ENCODE assay signal across 8 cellular contexts in genomic region chr17:78174332-78174869, GRCh38. TPM values are rescaled to one million over a fixed set of nuclear protein-coding genes. Genes with fewer than 3 reads are reported as not detected.
DNase-seq lines count a peak whose midpoint lies in the region; ATAC-seq and TF ChIP-seq lines count a peak whose summit lies in the region.

No MANE protein-coding gene starts in this region.

- peak in 1 of 2 donors; percentile 38 for TF ChIP-seq POLR2A in uterus (IDR thresholded peaks at IDR 0.05)

- POLR2A ChIA-PET in MCF 10A (lab: Yijun Ruan, JAX): interaction anchor here (0.6 to 0.7 kb wide), 2 partner anchors 108 to 633 kb away, joined by 3 to 5 read pairs; no protein-coding TSS in a partner anchor

- H3K27ac Mint-ChIP-seq in activated naive CD4-positive, alpha-beta T cell treated with anti-CD3 and anti-CD28 coated beads for 36 hours: peak overlapping the region; percentile 93
- no peak overlapping the region for H3K27ac Mint-ChIP-seq in MCF 10A (ENCODE audit: low read depth, unreplicated experiment)
- H3K27ac Mint-ChIP-seq in activated CD4-positive, alpha-beta T cell treated with anti-CD3 and anti-CD28 coated beads, Interleukin-2, amount 10 ng/mL, durations not matched to agents 24 days and 14 days: no peak overlapping the region

- no peaks in the 10 kb centered on the region for H3K27me3 Mint-ChIP-seq in activated naive CD4-positive, alpha-beta T cell treated with anti-CD3 and anti-CD28 coated beads for 36 hours (ENCODE audit: low read depth)
- no peaks in the 10 kb centered on the region for H3K27me3 Mint-ChIP-seq in MCF 10A (ENCODE audit: insufficient read depth, unreplicated experiment)
- H3K27me3 Mint-ChIP-seq in activated CD4-positive, alpha-beta T cell treated with anti-CD3 and anti-CD28 coated beads, Interleukin-2, amount 10 ng/mL, durations not matched to agents 24 days and 14 days: no peaks in the 10 kb centered on the region

- CTCF ChIA-PET in activated naive CD4-positive, alpha-beta T cell treated with anti-CD3 and anti-CD28 coated beads for 36 hours (lab: Charles Lee): interaction anchor here (1.0 to 3.6 kb wide), 3 partner anchors 61 to 89 kb away, joined by 3 to 19 read pairs (median 3); no protein-coding TSS in a partner anchor
- CTCF ChIA-PET in MCF 10A (lab: Yijun Ruan, JAX): interaction anchor here (0.6 to 2.4 kb wide), 5 partner anchors 13 to 67 kb away, joined by 3 to 5 read pairs (median 4); partner anchors contain the start of gene AFMID

- H2AK5ac ChIP-seq in mesenchymal stem cell (ENCODE audit: low read length, severe bottlenecking): no peak overlapping the region

- no peaks in the 10 kb centered on the region for H3K9me3 Mint-ChIP-seq in activated naive CD4-positive, alpha-beta T cell treated with anti-CD3 and anti-CD28 coated beads for 36 hours
- no peaks in the 10 kb centered on the region for H3K9me3 Mint-ChIP-seq in MCF 10A (ENCODE audit: unreplicated experiment)
- H3K9me3 Mint-ChIP-seq in activated CD4-positive, alpha-beta T cell treated with anti-CD3 and anti-CD28 coated beads, Interleukin-2, amount 10 ng/mL, durations not matched to agents 24 days and 14 days: no peaks in the 10 kb centered on the region

- TSS peak; percentile 31 for BruUV-seq in MCF 10A (replicated peaks; lab: Mats Ljungman, UMichigan)

- H3K4ac ChIP-seq in mesenchymal stem cell (ENCODE audit: low read depth in 1 of 2, low read length in 2 of 2): no peak overlapping the region

- H3K4me3 ChIP-seq in mesenchymal stem cell (ENCODE audit: insufficient read depth in 1 of 2, low read depth in 1 of 2, low read length in 2 of 2): no peak overlapping the region
- H3K4me3 ChIP-seq in uterus: no peak overlapping the region

- H3K4me1 ChIP-seq in mesenchymal stem cell (ENCODE audit: control insufficient read depth, insufficient read depth, low read depth, low read length): peaks cover 25% of the 10 kb centered on the region
- H3K4me1 ChIP-seq in uterus: peaks cover 0 to 16% of the 10 kb centered on the region in 2 donors

- peak overlapping the region in 1 of 2 experiments; percentile 33 for H2BK12ac ChIP-seq in mesenchymal stem cell (ENCODE audit: low read length in 2 of 2)

- no peak overlapping the region for H3K4me2 ChIP-seq in mesenchymal stem cell (ENCODE audit: low read length, poor library complexity, severe bottlenecking)

- peak overlapping the region; percentile 3 for H2BK15ac ChIP-seq in mesenchymal stem cell (ENCODE audit: low read depth, poor library complexity, severe bottlenecking)

- H4K91ac ChIP-seq in mesenchymal stem cell (ENCODE audit: low read length): no peak overlapping the region

- no peak overlapping the region for H4K8ac ChIP-seq in mesenchymal stem cell (ENCODE audit: low read length)

- no peak overlapping the region for H3K23ac ChIP-seq in mesenchymal stem cell (ENCODE audit: low read length in 2 of 2)

- WGBS in mesenchymal stem cell: 97% methylated on average over 15 of the region's 15 CpGs

- peaks cover 54% of the 10 kb centered on the region for H3K36me3 Mint-ChIP-seq in activated naive CD4-positive, alpha-beta T cell treated with anti-CD3 and anti-CD28 coated beads for 36 hours (ENCODE audit: low read depth)
- peaks cover 24% of the 10 kb centered on the region for H3K36me3 Mint-ChIP-seq in MCF 10A (ENCODE audit: insufficient read depth, unreplicated experiment)
- H3K36me3 Mint-ChIP-seq in activated CD4-positive, alpha-beta T cell treated with anti-CD3 and anti-CD28 coated beads, Interleukin-2, amount 10 ng/mL, durations not matched to agents 24 days and 14 days (ENCODE audit: low read depth): peaks cover 42% of the 10 kb centered on the region

- H2AFZ ChIP-seq in mesenchymal stem cell (ENCODE audit: low read depth, low read length): no peak overlapping the region

- peak overlapping the region in 1 of 2 experiments; percentile 2 for H3K18ac ChIP-seq in mesenchymal stem cell (ENCODE audit: low read depth in 1 of 2, low read length in 2 of 2)

- H3K4me3 Mint-ChIP-seq in activated naive CD4-positive, alpha-beta T cell treated with anti-CD3 and anti-CD28 coated beads for 36 hours: peak overlapping the region; percentile 4
- no peak overlapping the region for H3K4me3 Mint-ChIP-seq in MCF 10A (ENCODE audit: unreplicated experiment)
- no peak overlapping the region for H3K4me3 Mint-ChIP-seq in activated CD4-positive, alpha-beta T cell treated with anti-CD3 and anti-CD28 coated beads, Interleukin-2, amount 10 ng/mL, durations not matched to agents 24 days and 14 days

- peaks cover 0 to 50% of the 10 kb centered on the region in 2 experiments for H3K36me3 ChIP-seq in mesenchymal stem cell (ENCODE audit: control insufficient read depth in 1 of 2, insufficient read depth in 2 of 2, low read depth in 1 of 2, low read length in 2 of 2)
- H3K36me3 ChIP-seq in uterus: no peaks in the 10 kb centered on the region

- no peak overlapping the region for H2BK5ac ChIP-seq in mesenchymal stem cell (ENCODE audit: low read depth, low read length, poor library complexity, severe bottlenecking)

- no peak overlapping the region for H3K9ac ChIP-seq in mesenchymal stem cell (ENCODE audit: low read length)

- TF ChIP-seq CTCF in MCF 10A (IDR thresholded peaks at IDR 0.05; ENCODE audit: unreplicated experiment): no peak
- TF ChIP-seq CTCF in uterus (IDR thresholded peaks at IDR 0.05): peak in 3 of 4 experiments; percentile 12 to 64 (median 63)

- intact Hi-C loops in activated naive CD4-positive, alpha-beta T cell treated with anti-CD3 and anti-CD28 coated beads for 36 hours (cut with micrococcal nuclease): no loop called here
- intact Hi-C loops in MCF 10A (cut with micrococcal nuclease): no loop called here
- intact Hi-C loops in uterus (cut with DNase I; ENCODE audit: low total_unique reads): no loop called here
- intact Hi-C loops in activated CD4-positive, alpha-beta T cell treated with anti-CD3 and anti-CD28 coated beads, Interleukin-2, amount 10 ng/mL, durations not matched to agents 24 days and 14 days (cut with micrococcal nuclease): no loop called here

- H3K14ac ChIP-seq in mesenchymal stem cell (ENCODE audit: low read length in 2 of 2): no peak overlapping the region

- H3K27ac ChIP-seq in mesenchymal stem cell (ENCODE audit: low read length, poor library complexity, severe bottlenecking): no peak overlapping the region
- H3K27ac ChIP-seq in uterus: peak overlapping the region; percentile 81 to 85

- ATAC-seq in GM21737 (IDR thresholded peaks at IDR 0.05; ENCODE audit: unreplicated experiment): no peak

- DNase-seq in activated naive CD4-positive, alpha-beta T cell treated with anti-CD3 and anti-CD28 coated beads for 36 hours: no peak
- DNase-seq in activated naive CD4-positive, alpha-beta T cell (lab: John Stamatoyannopoulos, UW): no peak
- DNase-seq in MCF 10A (ENCODE audit: unreplicated experiment) (peak; percentile 33), mesenchymal stem cell (no peak), uterus (peak; percentile 50 to 73), HCEC 1CT (no peak)
- DNase-seq in activated CD4-positive, alpha-beta T cell treated with anti-CD3 and anti-CD28 coated beads, Interleukin-2, amount 10 ng/mL, durations not matched to agents 24 days and 14 days: no peak

- H3K9me3 ChIP-seq in mesenchymal stem cell (ENCODE audit: control insufficient read depth, low read length): no peaks in the 10 kb centered on the region
- H3K9me3 ChIP-seq in uterus: no peaks in the 10 kb centered on the region

- H3K4me1 Mint-ChIP-seq in activated naive CD4-positive, alpha-beta T cell treated with anti-CD3 and anti-CD28 coated beads for 36 hours (ENCODE audit: low read depth): peaks cover 58% of the 10 kb centered on the region
- H3K4me1 Mint-ChIP-seq in MCF 10A (ENCODE audit: insufficient read depth, unreplicated experiment): peaks cover 14% of the 10 kb centered on the region
- H3K4me1 Mint-ChIP-seq in activated CD4-positive, alpha-beta T cell treated with anti-CD3 and anti-CD28 coated beads, Interleukin-2, amount 10 ng/mL, durations not matched to agents 24 days and 14 days: peaks cover 46% of the 10 kb centered on the region

- peaks cover 7% of the 10 kb centered on the region for H3K79me1 ChIP-seq in mesenchymal stem cell (replicated peaks; ENCODE audit: low read length, poor library complexity, severe bottlenecking)

- no peak overlapping the region for H2BK120ac ChIP-seq in mesenchymal stem cell (ENCODE audit: low read depth, low read length)

- peaks cover 0 to 7% of the 10 kb centered on the region in 2 experiments for H3K27me3 ChIP-seq in mesenchymal stem cell (ENCODE audit: control insufficient read depth in 1 of 2, insufficient read depth in 1 of 2, low read length in 2 of 2)
- H3K27me3 ChIP-seq in uterus: no peaks in the 10 kb centered on the region

RNA-seq across cellular contexts. Expression of gene SYNGR2, which starts 6.0 kb away (rescaled TPM):
- 100 to 1,000 TPM in 1 of 2 experiments, 10 to 100 TPM in 1; 96.3 to 103 TPM for total RNA-seq in activated naive CD4-positive, alpha-beta T cell treated with anti-CD3 and anti-CD28 coated beads for 36 hours
- total RNA-seq in MCF 10A (2022) (52.2 and 54.2 TPM in 2 replicates), uterus (10 to 100 TPM; 16.7 to 83.2 (median 49.1) TPM)
- polyA plus RNA-seq in mesenchymal stem cell (2013, experiment 1 of 2): 42.5 TPM
- polyA plus RNA-seq in mesenchymal stem cell (2013, experiment 2 of 2): 43.7 TPM
- total RNA-seq in activated CD4-positive, alpha-beta T cell treated with anti-CD3 and anti-CD28 coated beads, Interleukin-2, amount 10 ng/mL, durations not matched to agents 24 days and 14 days: 123 and 125 TPM in 2 replicates

RNA-seq across cellular contexts. Expression of gene TK1, which starts 12.5 kb away (rescaled TPM):
- total RNA-seq in activated naive CD4-positive, alpha-beta T cell treated with anti-CD3 and anti-CD28 coated beads for 36 hours: 100 to 1,000 TPM; 165 to 173 TPM
- 8.5 and 21.4 TPM in 2 replicates for total RNA-seq in MCF 10A (2022)
- polyA plus RNA-seq in mesenchymal stem cell (2013, experiment 1 of 2): 20.4 TPM
- polyA plus RNA-seq in mesenchymal stem cell (2013, experiment 2 of 2): 21.2 TPM
- total RNA-seq in uterus: 10 to 100 TPM in 1 of 4 donors, 1 to 10 TPM in 1, not detected in 2; 1.4 to 40.8 TPM
- total RNA-seq in activated CD4-positive, alpha-beta T cell treated with anti-CD3 and anti-CD28 coated beads, Interleukin-2, amount 10 ng/mL, durations not matched to agents 24 days and 14 days: 66.7 and 69.0 TPM in 2 replicates

RNA-seq across cellular contexts. Expression of gene AFMID, which starts 12.8 kb away (rescaled TPM):
- total RNA-seq in activated naive CD4-positive, alpha-beta T cell treated with anti-CD3 and anti-CD28 coated beads for 36 hours: 10 to 100 TPM; 13.6 to 13.7 TPM
- total RNA-seq in MCF 10A (2022) (18.7 and 22.2 TPM in 2 replicates), uterus (10 to 100 TPM; 21.2 to 38.4 (median 23.7) TPM)
- 42.7 TPM for polyA plus RNA-seq in mesenchymal stem cell (2013, experiment 1 of 2)
- polyA plus RNA-seq in mesenchymal stem cell (2013, experiment 2 of 2): 42.4 TPM
- 31.0 and 33.4 TPM in 2 replicates for total RNA-seq in activated CD4-positive, alpha-beta T cell treated with anti-CD3 and anti-CD28 coated beads, Interleukin-2, amount 10 ng/mL, durations not matched to agents 24 days and 14 days

RNA-seq across cellular contexts. Expression of gene C17orf99, which starts 28.2 kb away (rescaled TPM):
- not detected for total RNA-seq in activated naive CD4-positive, alpha-beta T cell treated with anti-CD3 and anti-CD28 coated beads for 36 hours
- total RNA-seq in MCF 10A (2022) (not detected in 2 replicates), uterus (under 1 TPM in 1 of 4 donors, not detected in 3; 0.62 TPM)
- polyA plus RNA-seq in mesenchymal stem cell (2013, experiment 1 of 2): not detected
- polyA plus RNA-seq in mesenchymal stem cell (2013, experiment 2 of 2): not detected
- not detected in 2 replicates for total RNA-seq in activated CD4-positive, alpha-beta T cell treated with anti-CD3 and anti-CD28 coated beads, Interleukin-2, amount 10 ng/mL, durations not matched to agents 24 days and 14 days

RNA-seq across cellular contexts. Expression of gene BIRC5, which starts 39.7 kb away (rescaled TPM):
- 100 to 1,000 TPM; 117 to 118 TPM for total RNA-seq in activated naive CD4-positive, alpha-beta T cell treated with anti-CD3 and anti-CD28 coated beads for 36 hours
- total RNA-seq in MCF 10A (2022): 24.6 and 45.6 TPM in 2 replicates
- 8.4 TPM for polyA plus RNA-seq in mesenchymal stem cell (2013, experiment 1 of 2)
- polyA plus RNA-seq in mesenchymal stem cell (2013, experiment 2 of 2): 6.9 TPM
- total RNA-seq in uterus: 10 to 100 TPM in 2 of 4 donors, not detected in 2; 26.3 to 29.7 TPM
- 38.7 and 40.6 TPM in 2 replicates for total RNA-seq in activated CD4-positive, alpha-beta T cell treated with anti-CD3 and anti-CD28 coated beads, Interleukin-2, amount 10 ng/mL, durations not matched to agents 24 days and 14 days

Comparison
In these comparisons a context has a peak if more than half of its experiments do, and no peak if none do; other contexts are left out.
1. DNase-seq: peak in MCF 10A (single experiment) and uterus (2 of 2); none in activated naive CD4-positive, alpha-beta T cell treated with anti-CD3 and anti-CD28 coated beads for 36 hours (single experiment), activated naive CD4-positive, alpha-beta T cell (0 of 4), mesenchymal stem cell (single experiment), HCEC 1CT (single experiment) and activated CD4-positive, alpha-beta T cell treated with anti-CD3 and anti-CD28 coated beads, Interleukin-2, amount 10 ng/mL, durations not matched to agents 24 days and 14 days (single experiment).